In the genomic region with DNA sequence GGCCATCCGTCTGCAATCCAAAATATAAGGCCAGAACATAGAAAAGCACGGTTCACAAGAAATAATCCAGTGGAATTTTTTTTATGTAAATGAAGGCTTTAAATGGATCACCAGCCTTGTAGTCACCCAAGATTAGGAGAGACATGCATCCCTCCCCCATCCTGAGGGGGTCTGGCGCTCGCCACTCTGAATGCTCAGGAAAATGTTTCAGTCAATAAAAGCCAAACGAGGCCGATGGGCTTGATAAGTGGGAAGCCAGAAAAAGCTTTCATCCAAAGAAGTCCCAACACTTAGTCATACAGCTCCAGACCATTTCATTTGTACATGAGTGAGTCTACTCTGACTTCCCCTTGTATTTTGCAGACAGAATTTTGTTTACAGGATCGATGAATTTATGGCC, we compare ENCODE assay signal across 17 cellular contexts.
DNase-seq lines count a peak whose midpoint lies in the region; ATAC-seq and TF ChIP-seq lines count a peak whose summit lies in the region.
"Had no signal": no experiment of that assay in that cellular context is flagged by ENCODE, and none has a peak within 500 bp of the region (broad histone marks: within the 10 kb centered on the region; RNA-seq: fewer than 3 reads in every experiment).

No MANE protein-coding gene starts in this region.

- DNase-seq in BE2C: peak; percentile 59
- peak; percentile 23 for DNase-seq in ELF-1 (ENCODE audit: low read depth, low spot score)
- DNase-seq in islet precursor cell: peak; percentile 73
- DNase-seq in right cardiac atrium: no peak
- no peak for DNase-seq in tibial artery
- DNase-seq in H4 (ENCODE audit: low spot score): no peak
- DNase-seq: 8988T; ACHN; Caco-2; Calu3; CD4-positive, alpha-beta T cell; CD8-positive, alpha-beta T cell; DMS79 treated with DMSO at 0.1 percent for 48 hours; GDM1 had no signal

- H3K36me3 ChIP-seq in BE2C: no peaks in the 10 kb centered on the region
- no peaks in the 10 kb centered on the region for H3K36me3 ChIP-seq in tibial artery
- H3K36me3 ChIP-seq: BLaER1 treated with 17β-estradiol and CSF1 and Interleukin-3, amounts not matched to agents 10 nM and 100 nM had no signal

- TF ChIP-seq CTCF in BE2C (IDR thresholded peaks at IDR 0.05; ENCODE audit: low read depth, low read length) (no peak), tibial artery (IDR thresholded peaks at IDR 0.05) (no peak)

- H3K4me1 ChIP-seq in BE2C (peaks cover 16% of the 10 kb centered on the region), right cardiac atrium (ENCODE audit: control insufficient read depth, insufficient read depth, low read length) (no peaks in the 10 kb centered on the region), tibial artery (no peaks in the 10 kb centered on the region)
- H3K4me1 ChIP-seq: Caco-2 had no signal

- 67% methylated on average over 7 of the region's 7 CpGs for WGBS in right cardiac atrium

- H3K27me3 ChIP-seq in BE2C (no peaks in the 10 kb centered on the region), right cardiac atrium (ENCODE audit: control insufficient read depth, insufficient read depth) (no peaks in the 10 kb centered on the region), tibial artery (no peaks in the 10 kb centered on the region)
- H3K27me3 ChIP-seq: BLaER1 treated with 17β-estradiol and CSF1 and Interleukin-3, amounts not matched to agents 10 nM and 100 nM had no signal

- H3K27ac ChIP-seq in right cardiac atrium (ENCODE audit: low read length): no peak overlapping the region
- no peak overlapping the region for H3K27ac ChIP-seq in tibial artery
- H3K27ac ChIP-seq: BLaER1 treated with 17β-estradiol and CSF1 and Interleukin-3, amounts not matched to agents 10 nM and 100 nM; C4-2B had no signal

- no peak overlapping the region for H3K4me3 ChIP-seq in BE2C (ENCODE audit: low read depth, low read length)
- H3K4me3 ChIP-seq in right cardiac atrium (ENCODE audit: low read length): no peak overlapping the region
- no peak overlapping the region for H3K4me3 ChIP-seq in tibial artery
- H3K4me3 ChIP-seq: BLaER1 treated with 17β-estradiol and CSF1 and Interleukin-3, amounts not matched to agents 10 nM and 100 nM; GM12878 had no signal

- no peaks in the 10 kb centered on the region for H3K9me3 ChIP-seq in BE2C
- H3K9me3 ChIP-seq in right cardiac atrium (ENCODE audit: control insufficient read depth, low read length): no peaks in the 10 kb centered on the region
- H3K9me3 ChIP-seq in tibial artery: no peaks in the 10 kb centered on the region
- H3K9me3 ChIP-seq: BLaER1 treated with 17β-estradiol and CSF1 and Interleukin-3, amounts not matched to agents 10 nM and 100 nM; Caco-2 had no signal

- ATAC-seq in right cardiac atrium: no peak
- ATAC-seq: CD8-positive, alpha-beta T cell; GM12878 had no signal

- intact Hi-C loops in right cardiac atrium (cut with DNase I) (no loop called here), tibial artery (cut with DNase I; ENCODE audit: low total_unique reads) (no loop called here)

Comparison
In these comparisons a context has a peak if more than half of its experiments do, and no peak if none do; other contexts are left out.
1. DNase-seq: peak in BE2C (single experiment), ELF-1 (single experiment) and islet precursor cell (single experiment); none in right cardiac atrium (0 of 3), tibial artery (0 of 2) and H4 (single experiment).